Comparison of ENCODE assay signal across 10 cellular contexts in the genomic region with DNA sequence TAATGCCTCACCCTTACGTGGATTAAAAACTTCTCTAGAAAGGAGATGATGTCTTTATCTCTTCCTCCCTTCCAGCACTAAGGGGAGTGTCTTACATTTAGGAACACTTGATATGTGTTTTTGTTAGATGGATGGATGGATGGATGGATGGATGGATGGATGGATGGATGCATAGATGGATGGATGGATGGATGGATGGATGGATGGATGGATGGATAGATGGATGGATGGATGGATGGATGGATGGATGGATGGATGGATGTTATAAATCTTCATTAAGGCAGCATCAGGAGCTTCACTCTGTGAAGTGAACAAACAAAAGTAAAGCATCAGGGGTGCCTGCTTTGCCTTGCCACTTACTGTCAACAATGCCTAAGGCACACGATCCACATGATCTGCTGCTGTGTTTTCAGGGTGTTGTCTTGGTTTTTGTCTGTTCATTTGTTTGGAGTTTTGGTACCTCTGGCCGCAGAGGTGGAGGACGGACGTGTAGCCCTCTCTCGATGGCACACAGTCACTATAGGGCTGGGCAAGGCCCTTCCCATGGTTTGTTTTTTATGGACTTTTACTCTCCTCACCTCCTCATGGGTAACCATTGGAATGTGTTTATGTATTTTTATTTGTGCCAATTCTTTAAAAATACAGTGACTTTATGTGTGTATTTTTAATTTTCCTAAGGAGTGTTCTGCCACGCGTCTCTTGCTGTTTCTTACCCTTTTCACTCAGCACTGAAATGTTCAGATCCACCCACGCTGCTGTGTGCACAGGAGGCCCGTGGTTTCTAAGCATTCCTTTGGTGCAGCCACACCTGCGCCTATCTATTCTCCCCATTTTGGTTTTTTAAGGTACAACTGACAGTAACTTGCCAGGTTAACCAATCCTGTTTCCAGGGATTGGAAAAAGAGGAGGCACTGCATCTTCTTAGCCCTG.
DNase-seq lines count a peak whose midpoint lies in the region; ATAC-seq and TF ChIP-seq lines count a peak whose summit lies in the region.
"Had no signal": no experiment of that assay in that cellular context is flagged by ENCODE, and none has a peak within 500 bp of the region (broad histone marks: within the 10 kb centered on the region; RNA-seq: fewer than 3 reads in every experiment).

No MANE protein-coding gene starts in this region.

- no peaks in the 10 kb centered on the region for H3K27me3 Mint-ChIP-seq in activated B cell treated with CpG ODN at 0.5 μM for 24 hours
- no peaks in the 10 kb centered on the region for H3K27me3 Mint-ChIP-seq in activated naive CD8-positive, alpha-beta T cell treated with anti-CD3 and anti-CD28 coated beads, Interleukin-2, amount 10 ng/mL, durations not matched to agents 7 days and 5 days

- peaks cover 55% of the 10 kb centered on the region for H3K4me1 Mint-ChIP-seq in activated B cell treated with CpG ODN at 0.5 μM for 24 hours
- H3K4me1 Mint-ChIP-seq in activated naive CD8-positive, alpha-beta T cell treated with anti-CD3 and anti-CD28 coated beads, Interleukin-2, amount 10 ng/mL, durations not matched to agents 7 days and 5 days: peaks cover 56% of the 10 kb centered on the region

- peak; percentile 19 for TF ChIP-seq POLR2A in GM19193 (IDR thresholded peaks at IDR 0.05; ENCODE audit: extremely low read depth, insufficient read depth, insufficient read length)

- intact Hi-C loops in activated B cell treated with CpG ODN at 0.5 μM for 24 hours (cut with micrococcal nuclease): loop anchor here (1.0 kb wide), 2 partner anchors 45 to 229 kb away; no protein-coding TSS in a partner anchor

- H3K27ac Mint-ChIP-seq in activated B cell treated with CpG ODN at 0.5 μM for 24 hours: peak overlapping the region; percentile 1
- H3K27ac Mint-ChIP-seq in activated naive CD8-positive, alpha-beta T cell treated with anti-CD3 and anti-CD28 coated beads, Interleukin-2, amount 10 ng/mL, durations not matched to agents 7 days and 5 days: peak overlapping the region; percentile 84

- DNase-seq in activated B cell treated with CpG ODN at 0.5 μM for 24 hours: no peak
- DNase-seq in activated naive CD8-positive, alpha-beta T cell treated with anti-CD3 and anti-CD28 coated beads, Interleukin-2, amount 10 ng/mL, durations not matched to agents 7 days and 5 days: no peak
- peak; percentile 43 for DNase-seq in stimulated activated CD4-positive, alpha-beta T cell treated with anti-CD3 and anti-CD28 coated beads, Interleukin-4, amount 100 ng/mL, for 1 hour
- no peak for DNase-seq in activated CD4-positive, CD25-positive, alpha-beta regulatory T cell (lab: John Stamatoyannopoulos, UW)
- DNase-seq in HuH-7.5 (ENCODE audit: low spot score): no peak
- DNase-seq: NCI-H1105, NCI-H524 treated with DMSO at 0.1 percent for 48 hours, posterior cingulate gyrus had no signal

- ATAC-seq in activated B cell treated with CpG ODN at 0.5 μM for 24 hours (ENCODE audit: low read depth) (no peak), GM18858 (IDR thresholded peaks at IDR 0.05; ENCODE audit: unreplicated experiment) (no peak)
- no peak for ATAC-seq in activated naive CD8-positive, alpha-beta T cell treated with anti-CD3 and anti-CD28 coated beads, Interleukin-2, amount 10 ng/mL, durations not matched to agents 7 days and 5 days (ENCODE audit: low read depth)

- peaks cover 2% of the 10 kb centered on the region for H3K36me3 Mint-ChIP-seq in activated B cell treated with CpG ODN at 0.5 μM for 24 hours (ENCODE audit: low read depth)
- H3K36me3 Mint-ChIP-seq in activated naive CD8-positive, alpha-beta T cell treated with anti-CD3 and anti-CD28 coated beads, Interleukin-2, amount 10 ng/mL, durations not matched to agents 7 days and 5 days: peaks cover 4% of the 10 kb centered on the region

- no peak for TF ChIP-seq CTCF in activated B cell treated with CpG ODN at 0.5 μM for 24 hours (IDR thresholded peaks at IDR 0.05)

- H3K4me3 Mint-ChIP-seq in activated B cell treated with CpG ODN at 0.5 μM for 24 hours: no peak overlapping the region
- H3K4me3 Mint-ChIP-seq in activated naive CD8-positive, alpha-beta T cell treated with anti-CD3 and anti-CD28 coated beads, Interleukin-2, amount 10 ng/mL, durations not matched to agents 7 days and 5 days: no peak overlapping the region

- POLR2A ChIA-PET in activated B cell treated with CpG ODN at 0.5 μM for 24 hours (lab: Charles Lee): interaction anchor here (0.7 to 12.6 kb wide), 10 partner anchors 9 to 362 kb away, joined by 3 to 211 read pairs (median 4); no protein-coding TSS in a partner anchor
- POLR2A ChIA-PET in activated naive CD8-positive, alpha-beta T cell treated with anti-CD3 and anti-CD28 coated beads, Interleukin-2, amount 10 ng/mL, durations not matched to agents 7 days and 5 days (lab: Charles Lee): interaction anchor here (0.7 to 1.4 kb wide), 3 partner anchors 41 to 165 kb away, joined by 3 to 4 read pairs (median 3); a partner anchor contains a TSS

- H3K9me3 Mint-ChIP-seq in activated B cell treated with CpG ODN at 0.5 μM for 24 hours: peaks cover 2% of the 10 kb centered on the region
- H3K9me3 Mint-ChIP-seq in activated naive CD8-positive, alpha-beta T cell treated with anti-CD3 and anti-CD28 coated beads, Interleukin-2, amount 10 ng/mL, durations not matched to agents 7 days and 5 days: peaks cover 2% of the 10 kb centered on the region

- CTCF ChIA-PET in activated B cell treated with CpG ODN at 0.5 μM for 24 hours (lab: Charles Lee): interaction anchor here (0.6 to 5.2 kb wide), 11 partner anchors 11 to 309 kb away, joined by 3 to 30 read pairs (median 4); no protein-coding TSS in a partner anchor
